8 cellular contexts compared by ENCODE assay signal in the genomic region with DNA sequence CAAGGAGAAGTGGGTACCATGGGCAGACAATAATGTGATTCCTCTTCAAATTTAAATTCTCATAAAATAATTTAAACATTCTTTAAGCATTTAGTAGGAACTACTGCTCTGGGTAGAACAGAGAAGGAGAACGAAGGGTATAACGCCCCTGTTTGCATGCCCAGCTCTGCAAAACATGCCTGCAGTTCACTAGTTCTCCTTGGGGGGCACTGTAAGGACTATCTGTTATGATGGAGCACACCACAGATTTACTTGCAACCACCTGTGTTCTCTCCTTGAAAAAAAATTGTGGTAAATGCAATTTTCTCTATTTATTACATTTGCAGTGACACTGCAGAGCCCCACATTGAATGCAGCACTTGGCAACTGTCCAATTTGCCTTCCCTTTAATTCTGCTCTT.
DNase-seq lines count a peak whose midpoint lies in the region; ATAC-seq, FAIRE-seq and TF ChIP-seq lines count a peak whose summit lies in the region.

No MANE protein-coding gene starts in this region.

- H3K27me3 ChIP-seq in upper lobe of left lung = no peaks in the 10 kb centered on the region

- FAIRE-seq in RCC 7860 (lab: Jason Lieb, UNC) = no peak

- no peak for TF ChIP-seq EP300 in upper lobe of left lung (IDR thresholded peaks at IDR 0.05)

- ATAC-seq in GM19328 (IDR thresholded peaks at IDR 0.05; ENCODE audit: unreplicated experiment) (peak; percentile 72), HG03469 (IDR thresholded peaks at IDR 0.05; ENCODE audit: unreplicated experiment) (peak; percentile 71), HG03095 (IDR thresholded peaks at IDR 0.05; ENCODE audit: unreplicated experiment) (no peak), upper lobe of left lung (ENCODE audit: low FRiP score in 2 of 2) (no peak)

- peak; percentile 54 for TF ChIP-seq CTCF in epithelial cell of proximal tubule (conservative IDR thresholded peaks at IDR 0.05; ENCODE audit: low read depth, low read length)
- TF ChIP-seq CTCF in upper lobe of left lung (IDR thresholded peaks at IDR 0.05) = no peak

- WGBS in upper lobe of left lung, 2 donors = 78 to 88% methylated on average over 2 of the region's 2 CpGs

- no peaks in the 10 kb centered on the region for H3K9me3 ChIP-seq in upper lobe of left lung

- DNase-seq in COLO829 (ENCODE audit: low spot score) (peak; percentile 8), epithelial cell of proximal tubule (ENCODE audit: low read depth) (no peak), GOT3 (lab: John Stamatoyannopoulos, UW) (no peak), RCC 7860 (ENCODE audit: low spot score) (no peak), upper lobe of left lung (no peak)

- H3K4me3 ChIP-seq in epithelial cell of proximal tubule (ENCODE audit: low read depth, low read length) (no peak overlapping the region), upper lobe of left lung (no peak overlapping the region)

- H3K27ac ChIP-seq in upper lobe of left lung = no peak overlapping the region

- no peaks in the 10 kb centered on the region for H3K36me3 ChIP-seq in upper lobe of left lung

- no peaks in the 10 kb centered on the region for H3K4me1 ChIP-seq in upper lobe of left lung

- no peak for TF ChIP-seq POLR2A in upper lobe of left lung (IDR thresholded peaks at IDR 0.05)

Comparison
In these comparisons a context has a peak if more than half of its experiments do, and no peak if none do; other contexts are left out.
1. ATAC-seq: peak in GM19328 (single experiment) and HG03469 (single experiment); none in HG03095 (single experiment) and upper lobe of left lung (0 of 2).